ENCODE assay signal across 11 cellular contexts in genomic region chr14:35470775-35471174, GRCh38.
DNase-seq lines count a peak whose midpoint lies in the region; ATAC-seq and TF ChIP-seq lines count a peak whose summit lies in the region.
"Had no signal": no experiment of that assay in that cellular context is flagged by ENCODE, and none has a peak within 500 bp of the region (broad histone marks: within the 10 kb centered on the region; RNA-seq: fewer than 3 reads in every experiment).

No MANE protein-coding gene starts in this region.

- no peak for ATAC-seq in GM18870 (IDR thresholded peaks at IDR 0.05; ENCODE audit: unreplicated experiment)

- no peak overlapping the region for H3K27ac ChIP-seq in substantia nigra (ENCODE audit: low read depth, low read length, poor library complexity, severe bottlenecking)
- H3K27ac ChIP-seq in effector memory CD4-positive, alpha-beta T cell (ENCODE audit: insufficient read depth, low read length, poor library complexity, severe bottlenecking), result no peak overlapping the region

- H3K9me3 ChIP-seq in effector memory CD4-positive, alpha-beta T cell (ENCODE audit: control insufficient read depth, low read length), result no peaks in the 10 kb centered on the region

- no peak overlapping the region for H3K27ac Mint-ChIP-seq in nephron progenitor cell

- TF ChIP-seq CTCF in choroid plexus epithelial cell (conservative IDR thresholded peaks at IDR 0.05; ENCODE audit: low read depth, low read length) (no peak), nephron progenitor cell (IDR thresholded peaks at IDR 0.05) (no peak)

- no peaks in the 10 kb centered on the region for H3K9me3 Mint-ChIP-seq in nephron progenitor cell

- no peaks in the 10 kb centered on the region for H3K4me1 ChIP-seq in effector memory CD4-positive, alpha-beta T cell (ENCODE audit: control insufficient read depth, insufficient read depth, low read length, poor library complexity, severe bottlenecking)

- H3K4me1 Mint-ChIP-seq in nephron progenitor cell, result no peaks in the 10 kb centered on the region

- H3K36me3 ChIP-seq in effector memory CD4-positive, alpha-beta T cell (ENCODE audit: control insufficient read depth, insufficient read depth, low read length), result no peaks in the 10 kb centered on the region

- H3K27me3 ChIP-seq in effector memory CD4-positive, alpha-beta T cell (replicated peaks; ENCODE audit: control insufficient read depth, insufficient read depth, low read length, poor library complexity, severe bottlenecking), result no peaks in the 10 kb centered on the region

- no peak overlapping the region for H3K4me3 ChIP-seq in choroid plexus epithelial cell (ENCODE audit: low read depth, low read length)
- H3K4me3 ChIP-seq in effector memory CD4-positive, alpha-beta T cell (ENCODE audit: insufficient read depth, low read depth, low read length, poor library complexity, severe bottlenecking), result no peak overlapping the region

- H3K4me3 Mint-ChIP-seq in nephron progenitor cell, result no peak overlapping the region

- DNase-seq in GM04503 (ENCODE audit: low read depth) (peak; percentile 3), NCI-H82 (lab: John Stamatoyannopoulos, UW) (peak; percentile 85), choroid plexus epithelial cell (ENCODE audit: low read depth) (peak; percentile 53), nephron progenitor cell (peak; percentile 20), substantia nigra (lab: John Stamatoyannopoulos, UW) (no peak)
- no peak for DNase-seq in stimulated activated CD8-positive, alpha-beta memory T cell treated with anti-CD3 and anti-CD28 coated beads, Interleukin-4, amount 100 ng/mL, for 48 hours
- DNase-seq in effector memory CD4-positive, alpha-beta T cell, result no peak
- DNase-seq: aorta, midbrain, NCI-H2081 treated with DMSO at 0.1 percent for 48 hours had no signal

- H3K27me3 Mint-ChIP-seq in nephron progenitor cell (ENCODE audit: low read depth, poor library complexity), result peaks cover 10% of the 10 kb centered on the region

- no peaks in the 10 kb centered on the region for H3K36me3 Mint-ChIP-seq in nephron progenitor cell (ENCODE audit: low read depth)

Comparison
In these comparisons a context has a peak if more than half of its experiments do, and no peak if none do; other contexts are left out.
1. DNase-seq: peak in GM04503 (single experiment), NCI-H82 (single experiment), choroid plexus epithelial cell (single experiment) and nephron progenitor cell (single experiment); none in substantia nigra (0 of 49), stimulated activated CD8-positive, alpha-beta memory T cell treated with anti-CD3 and anti-CD28 coated beads, Interleukin-4, amount 100 ng/mL, for 48 hours (single experiment) and effector memory CD4-positive, alpha-beta T cell (0 of 3).